Comparison of ENCODE assay signal across 19 cellular contexts in genomic region chr5:133744909-133745308, GRCh38.
"Had no signal": no experiment of that assay in that cellular context is flagged by ENCODE, and none has a peak within 500 bp of the region (broad histone marks: within the 10 kb centered on the region; RNA-seq: fewer than 3 reads in every experiment).

No MANE protein-coding gene starts in this region.

- H3K27ac Mint-ChIP-seq: activated CD8-positive, alpha-beta T cell treated with anti-CD3 and anti-CD28 coated beads for 36 hours; activated naive CD4-positive, alpha-beta T cell treated with anti-CD3 and anti-CD28 coated beads, Interleukin-2, amount 10 ng/mL, durations not matched to agents 7 days and 5 days; activated naive CD8-positive, alpha-beta T cell treated with anti-CD3 and anti-CD28 coated beads, Interleukin-2, amount 10 ng/mL, durations not matched to agents 7 days and 5 days; T-helper 1 cell treated with Interleukin-12 subunit alpha and Interleukin-12 subunit beta and Interleukin-4 antibody, amounts not matched to agents 30 μg/mL and 1 μg/mL, for 36 hours had no signal

- H3K36me3 ChIP-seq: adrenal gland had no signal

- H3K9me3 Mint-ChIP-seq: activated CD8-positive, alpha-beta T cell treated with anti-CD3 and anti-CD28 coated beads for 36 hours; activated naive CD4-positive, alpha-beta T cell treated with anti-CD3 and anti-CD28 coated beads, Interleukin-2, amount 10 ng/mL, durations not matched to agents 7 days and 5 days; activated naive CD8-positive, alpha-beta T cell treated with anti-CD3 and anti-CD28 coated beads, Interleukin-2, amount 10 ng/mL, durations not matched to agents 7 days and 5 days; activated T-cell treated with anti-CD3 and anti-CD28 coated beads, Interleukin-2, amount 50 U/mL, for 4 hours; T-helper 1 cell treated with Interleukin-12 subunit alpha and Interleukin-12 subunit beta and Interleukin-4 antibody, amounts not matched to agents 30 μg/mL and 1 μg/mL, for 36 hours had no signal

- H3K36me3 Mint-ChIP-seq: activated naive CD4-positive, alpha-beta T cell treated with anti-CD3 and anti-CD28 coated beads, Interleukin-2, amount 10 ng/mL, durations not matched to agents 7 days and 5 days; activated naive CD8-positive, alpha-beta T cell treated with anti-CD3 and anti-CD28 coated beads, Interleukin-2, amount 10 ng/mL, durations not matched to agents 7 days and 5 days had no signal

- H3K4me3 ChIP-seq: adrenal gland had no signal

- H3K4me1 Mint-ChIP-seq: activated naive CD4-positive, alpha-beta T cell treated with anti-CD3 and anti-CD28 coated beads, Interleukin-2, amount 10 ng/mL, durations not matched to agents 7 days and 5 days; activated naive CD8-positive, alpha-beta T cell treated with anti-CD3 and anti-CD28 coated beads, Interleukin-2, amount 10 ng/mL, durations not matched to agents 7 days and 5 days had no signal

- H3K4me1 ChIP-seq: adrenal gland had no signal

- H3K4me3 Mint-ChIP-seq: activated CD8-positive, alpha-beta T cell treated with anti-CD3 and anti-CD28 coated beads for 36 hours; activated naive CD4-positive, alpha-beta T cell treated with anti-CD3 and anti-CD28 coated beads, Interleukin-2, amount 10 ng/mL, durations not matched to agents 7 days and 5 days; activated naive CD8-positive, alpha-beta T cell treated with anti-CD3 and anti-CD28 coated beads, Interleukin-2, amount 10 ng/mL, durations not matched to agents 7 days and 5 days; activated T-cell treated with anti-CD3 and anti-CD28 coated beads, Interleukin-2, amount 50 U/mL, for 4 hours; T-helper 1 cell treated with Interleukin-12 subunit alpha and Interleukin-12 subunit beta and Interleukin-4 antibody, amounts not matched to agents 30 μg/mL and 1 μg/mL, for 36 hours had no signal

- H3K27ac ChIP-seq: adrenal gland had no signal

- DNase-seq: activated CD4-positive, alpha-beta T cell treated with anti-CD3 and anti-CD28 coated beads for 4 hours; activated gamma-delta T cell treated with Interleukin-2 at 50 U/mL for 16 hours; activated naive CD4-positive, alpha-beta T cell treated with anti-CD3 and anti-CD28 coated beads, Interleukin-2, amount 10 ng/mL, durations not matched to agents 7 days and 5 days; activated naive CD8-positive, alpha-beta T cell treated with anti-CD3 and anti-CD28 coated beads, Interleukin-2, amount 10 ng/mL, durations not matched to agents 7 days and 5 days; activated T-cell treated with anti-CD3 and anti-CD28 coated beads, Interleukin-2, amount 50 U/mL, for 4 hours; IMR-90; Kasumi-1; KBM-7; NCI-H1105 treated with DMSO at 0.1 percent for 48 hours; NCI-H1436 treated with DMSO at 0.1 percent for 48 hours; NCI-H187; NCI-H2081 treated with DMSO at 0.1 percent for 48 hours; NCI-H524; PC-3; SHP77 treated with DMSO at 0.1 percent for 48 hours had no signal

- ATAC-seq: activated CD4-positive, CD25-positive, alpha-beta regulatory T cell treated with anti-CD3 and anti-CD28 coated beads, Interleukin-2, amount 50 U/mL, for 24 hours; activated CD8-positive, alpha-beta T cell treated with anti-CD3 and anti-CD28 coated beads for 36 hours; activated T-cell treated with anti-CD3 and anti-CD28 coated beads, Interleukin-2, amount 50 U/mL, for 4 hours; PC-3 had no signal

- H3K27me3 ChIP-seq: adrenal gland had no signal

- H3K9me3 ChIP-seq: adrenal gland had no signal
